In genomic region chr16:85082553-85083050, GRCh38 we compare ENCODE assay signal across 1 cellular context.
TF ChIP-seq lines count a peak whose summit lies in the region.

No MANE protein-coding gene starts in this region.

TF ChIP-seq in K562, 482 proteins besides CTCF, POLR2A, EP300 and RAD21 (continued from another document):
- TF ChIP-seq GTF3C2 (IDR thresholded peaks at IDR 0.05; ENCODE audit: borderline replicate concordance, extremely low read depth, insufficient read length) = no peak
- no peak for TF ChIP-seq TCF15 (CRISPR knock-in tag; IDR thresholded peaks at IDR 0.05)
- TF ChIP-seq FOXA3 (CRISPR knock-in tag; conservative IDR thresholded peaks at IDR 0.05 in 1 of 2, IDR thresholded peaks at IDR 0.05 in 1 of 2) = 0 out of 4 replicates have a peak, but pooled peaks of 1 of the 2 experiments have one; percentile 25
- TF ChIP-seq MAX (CRISPR knock-in tag; IDR thresholded peaks at IDR 0.05) = peak; percentile 25
- TF ChIP-seq POLR2G (IDR thresholded peaks at IDR 0.05; ENCODE audit: low read depth, low read length) = peak; percentile 46; the same call in 1 of the 2 replicates
- no peak for TF ChIP-seq DLX4 (CRISPR knock-in tag; IDR thresholded peaks at IDR 0.05)
- no peak for TF ChIP-seq ELF4 (CRISPR knock-in tag; IDR thresholded peaks at IDR 0.05)
- TF ChIP-seq HDAC6 (IDR thresholded peaks at IDR 0.05; ENCODE audit: low read depth, low read length) = no peak
- no peak for TF ChIP-seq FOXO4 (CRISPR knock-in tag; IDR thresholded peaks at IDR 0.05)
